In genomic region chr11:111730871-111731591, GRCh38 we compare ENCODE assay signal across 9 cellular contexts. TPM values are rescaled to one million over a fixed set of nuclear protein-coding genes. Genes with fewer than 3 reads are reported as not detected.
DNase-seq lines count a peak whose midpoint lies in the region; ATAC-seq, FAIRE-seq and TF ChIP-seq lines count a peak whose summit lies in the region.
"Had no signal": no experiment of that assay in that cellular context is flagged by ENCODE, and none has a peak within 500 bp of the region (broad histone marks: within the 10 kb centered on the region; RNA-seq: fewer than 3 reads in every experiment).

No MANE protein-coding gene starts in this region.

- CTCF ChIA-PET in HepG2 (lab: Yijun Ruan, JAX; ENCODE audit: low intra/inter-chr PET ratio, low total read pairs): no interaction called here
- CTCF ChIA-PET in activated naive CD4-positive, alpha-beta T cell treated with anti-CD3 and anti-CD28 coated beads, Interleukin-2, amount 10 ng/mL, durations not matched to agents 7 days and 5 days (lab: Charles Lee): interaction anchor here (0.8 kb wide), 1 partner anchor 46 kb away, joined by 3 read pairs; no protein-coding TSS in a partner anchor

- no peak overlapping the region for H3K27ac Mint-ChIP-seq in activated naive CD4-positive, alpha-beta T cell treated with anti-CD3 and anti-CD28 coated beads, Interleukin-2, amount 10 ng/mL, durations not matched to agents 7 days and 5 days

- in situ Hi-C loops in HepG2 (cut with HindIII; ENCODE audit: extremely low pct_ligation_motif_present, low pct_unique_long_range_greater_than_20kb): no loop called here

- H2AFZ ChIP-seq in HepG2 (ENCODE audit: low read length): no peak overlapping the region

- no peak for FAIRE-seq in HepG2 (lab: Jason Lieb, UNC)

- H3K27ac ChIP-seq in HepG2 (ENCODE audit: extremely low read length, insufficient read depth, low read length) (no peak overlapping the region), upper lobe of left lung (peak overlapping the region; percentile 89 to 98 (median 91))

- no peaks in the 10 kb centered on the region for H3K4me1 Mint-ChIP-seq in activated naive CD4-positive, alpha-beta T cell treated with anti-CD3 and anti-CD28 coated beads, Interleukin-2, amount 10 ng/mL, durations not matched to agents 7 days and 5 days

- H3K79me2 ChIP-seq in HepG2 (ENCODE audit: insufficient read depth, low read length): no peaks in the 10 kb centered on the region

- H3K36me3 ChIP-seq in HepG2 (replicated peaks in 1 of 2; ENCODE audit: control insufficient read depth in 1 of 2, insufficient read depth in 2 of 2, low read length in 2 of 2) (0 out of 5 replicates have a peak, but pooled peaks cover 0 to 9% of the 10 kb centered on the region in 2 experiments), upper lobe of left lung (peaks cover 0 to 23% (median 14%) of the 10 kb centered on the region in 4 donors)

- intact Hi-C loops in HepG2 (cut with micrococcal nuclease; ENCODE audit: unreplicated experiment): no loop called here

- WGBS in HepG2 (ENCODE audit: low lambda C conversion rate): 94% methylated on average over 21 of the region's 22 CpGs
- WGBS in upper lobe of left lung, 2 donors: 70 to 93% methylated on average over 11 to 22 of the region's 22 CpGs

- peak; percentile 6 for DNase-seq in NCI-H146 (lab: John Stamatoyannopoulos, UW)
- no peak for DNase-seq in NCI-H146 treated with DMSO at 0.1 percent for 48 hours (lab: John Stamatoyannopoulos, UW; ENCODE audit: unreplicated experiment)
- peak; percentile 94 for DNase-seq in brain pericyte (ENCODE audit: low read depth, low spot score)
- no peak for DNase-seq in HepG2 (ENCODE audit: low spot score)
- DNase-seq in upper lobe of left lung: peak in 1 of 2 donors; percentile 57
- DNase-seq in activated naive CD4-positive, alpha-beta T cell treated with anti-CD3 and anti-CD28 coated beads, Interleukin-2, amount 10 ng/mL, durations not matched to agents 7 days and 5 days: no peak
- no peak for DNase-seq in dermis blood vessel endothelial cell
- DNase-seq: activated CD8-positive, alpha-beta memory T cell treated with anti-CD3 and anti-CD28 coated beads, Interleukin-2, amount 50 U/mL, for 48 hours had no signal

- no peaks in the 10 kb centered on the region for H3K9me3 ChIP-seq in HepG2 (ENCODE audit: low read length)
- H3K9me3 ChIP-seq in upper lobe of left lung: no peaks in the 10 kb centered on the region

- no peaks in the 10 kb centered on the region for H3K9me3 Mint-ChIP-seq in activated naive CD4-positive, alpha-beta T cell treated with anti-CD3 and anti-CD28 coated beads, Interleukin-2, amount 10 ng/mL, durations not matched to agents 7 days and 5 days

- no peaks in the 10 kb centered on the region for H3K27me3 ChIP-seq in HepG2 (ENCODE audit: control insufficient read depth in 1 of 2, insufficient read depth in 2 of 2, low read length in 2 of 2)
- H3K27me3 ChIP-seq in upper lobe of left lung: no peaks in the 10 kb centered on the region

- ATAC-seq in HepG2 (no peak), upper lobe of left lung (ENCODE audit: low FRiP score in 2 of 2) (no peak), HG03378 (IDR thresholded peaks at IDR 0.05; ENCODE audit: unreplicated experiment) (no peak)

- peaks cover 15% of the 10 kb centered on the region for H3K4me1 ChIP-seq in HepG2 (ENCODE audit: insufficient read depth, low read length)
- H3K4me1 ChIP-seq in upper lobe of left lung: peaks cover 40 to 53% (median 49%) of the 10 kb centered on the region in 4 donors

- no peak for TF ChIP-seq EP300 in HepG2 (IDR thresholded peaks at IDR 0.05; ENCODE audit: low read depth in 2 of 2, low read length in 2 of 2)
- no peak for TF ChIP-seq EP300 in HepG2 (CRISPR knock-in tag; IDR thresholded peaks at IDR 0.05; ENCODE audit: borderline replicate concordance)
- TF ChIP-seq EP300 in upper lobe of left lung (IDR thresholded peaks at IDR 0.05): no peak

- no peak; a peak in 1 of 4 replicates for TF ChIP-seq POLR2A in HepG2 (IDR thresholded peaks at IDR 0.05; ENCODE audit: insufficient read depth in 1 of 2, low read depth in 2 of 2, low read length in 2 of 2)
- no peak for TF ChIP-seq POLR2A in upper lobe of left lung (IDR thresholded peaks at IDR 0.05)

- BruUV-seq in HepG2 (replicated peaks; lab: Mats Ljungman, UMichigan): no TSS peak

- TF ChIP-seq CTCF in HepG2 (CRISPR knock-in tag; IDR thresholded peaks at IDR 0.05): no peak
- TF ChIP-seq CTCF in upper lobe of left lung (IDR thresholded peaks at IDR 0.05): no peak

- H4K20me1 ChIP-seq in HepG2 (ENCODE audit: insufficient read depth, low read length): no peaks in the 10 kb centered on the region

- H3K4me2 ChIP-seq in HepG2 (ENCODE audit: low read depth, low read length): no peak overlapping the region

- TF ChIP-seq RAD21 in HepG2 (CRISPR knock-in tag; IDR thresholded peaks at IDR 0.05): no peak

- H3K4me3 Mint-ChIP-seq in activated naive CD4-positive, alpha-beta T cell treated with anti-CD3 and anti-CD28 coated beads, Interleukin-2, amount 10 ng/mL, durations not matched to agents 7 days and 5 days: no peak overlapping the region

- POLR2A ChIA-PET in HepG2 (lab: Yijun Ruan, JAX): no interaction called here

- no peaks in the 10 kb centered on the region for H3K27me3 Mint-ChIP-seq in activated naive CD4-positive, alpha-beta T cell treated with anti-CD3 and anti-CD28 coated beads, Interleukin-2, amount 10 ng/mL, durations not matched to agents 7 days and 5 days

- no peaks in the 10 kb centered on the region for H3K36me3 Mint-ChIP-seq in activated naive CD4-positive, alpha-beta T cell treated with anti-CD3 and anti-CD28 coated beads, Interleukin-2, amount 10 ng/mL, durations not matched to agents 7 days and 5 days

- H3K4me3 ChIP-seq in HepG2 (replicated peaks in 1 of 3; ENCODE audit: insufficient read depth in 1 of 3, low read depth in 2 of 3, low read length in 3 of 3): no peak overlapping the region
- H3K4me3 ChIP-seq in upper lobe of left lung: no peak overlapping the region

- no peak overlapping the region for H3K9ac ChIP-seq in HepG2 (ENCODE audit: insufficient read depth, low read depth, low read length)

TF ChIP-seq in HepG2, 621 proteins besides CTCF, POLR2A, EP300 and RAD21 (continues in another document):
- TF ChIP-seq ZNF687 (CRISPR knock-in tag; IDR thresholded peaks at IDR 0.05) (peak; percentile 22; the same call in 1 of the 2 replicates), IRX3 (CRISPR knock-in tag; IDR thresholded peaks at IDR 0.05; ENCODE audit: borderline replicate concordance, low read depth) (no peak), AGO2 (optimal IDR thresholded peaks at IDR 0.05; ENCODE audit: low read depth, low read length) (peak; percentile 76)

RNA-seq across cellular contexts. Expression of gene PPP2R1B, which starts 35.2 kb away (rescaled TPM):
- total RNA-seq in HepG2 (2016; rRNA removed; fragmentation: Illumina TruSeq; extraction: Trizol): 56.8 and 93.9 TPM in 2 replicates
- total RNA-seq in HepG2 (2016; cell fraction: cytosol; rRNA removed; fragmentation: Illumina TruSeq; extraction: Trizol; ENCODE audit: low read depth): 9.8 and 10.6 TPM in 2 replicates
- total RNA-seq in HepG2 (2016; cell fraction: insoluble cytoplasmic fraction; rRNA removed; fragmentation: Illumina TruSeq; extraction: Trizol): 54.4 and 91.0 TPM in 2 replicates
- total RNA-seq in HepG2 (2016; cell fraction: membrane; rRNA removed; fragmentation: Illumina TruSeq; extraction: Trizol): 14.0 and 18.1 TPM in 2 replicates
- 40.7 and 41.0 TPM in 2 replicates for total RNA-seq in HepG2 (2016; cell fraction: nucleus; rRNA removed; fragmentation: Illumina TruSeq; extraction: Trizol)
- 20.9 and 22.1 TPM in 2 replicates for polyA plus RNA-seq in HepG2 (2011; rRNA removed)
- polyA plus RNA-seq in HepG2 (2011; cell fraction: cytosol; rRNA removed): 13.4 and 16.6 TPM in 2 replicates
- polyA plus RNA-seq in HepG2 (2011; cell fraction: nucleus; rRNA removed): 34.8 and 48.7 TPM in 2 replicates
- polyA plus RNA-seq in HepG2 (2012): 17.9 and 20.4 TPM in 2 replicates
- 1.4 and 2.1 TPM in 2 replicates for polyA plus RNA-seq in HepG2 (2016; cell fraction: cytosol; fragmentation: Illumina TruSeq; extraction: Trizol; ENCODE audit: low read depth)
- polyA plus RNA-seq in HepG2 (2016; cell fraction: insoluble cytoplasmic fraction; fragmentation: Illumina TruSeq; extraction: Trizol; ENCODE audit: low read depth): 48.5 and 52.1 TPM in 2 replicates
- polyA plus RNA-seq in HepG2 (2016; cell fraction: membrane; fragmentation: Illumina TruSeq; extraction: Trizol; ENCODE audit: low read depth): 4.7 and 5.1 TPM in 2 replicates
- 33.7 and 36.2 TPM in 2 replicates for polyA plus RNA-seq in HepG2 (2016; cell fraction: nucleus; fragmentation: Illumina TruSeq; extraction: Trizol; ENCODE audit: insufficient read depth, low read depth)
- polyA minus RNA-seq in HepG2 (2011; rRNA and poly(A)+ RNA removed; ENCODE audit: low replicate concordance): 41.9 and 53.6 TPM in 2 replicates
- polyA minus RNA-seq in HepG2 (2011; cell fraction: cytosol; rRNA and poly(A)+ RNA removed): 24.9 and 26.4 TPM in 2 replicates
- 62.1 and 67.5 TPM in 2 replicates for polyA minus RNA-seq in HepG2 (2011; cell fraction: nucleus; rRNA and poly(A)+ RNA removed)
- total RNA-seq in upper lobe of left lung: 10 to 100 TPM; 11.3 to 31.8 (median 22.0) TPM
- total RNA-seq in dermis blood vessel endothelial cell: 52.6 and 72.7 TPM in 2 replicates

Comparison
In these comparisons a context has a peak if more than half of its experiments do, and no peak if none do; other contexts are left out.
1. DNase-seq: peak in NCI-H146 (single experiment) and brain pericyte (single experiment); none in NCI-H146 treated with DMSO at 0.1 percent for 48 hours (single experiment), HepG2 (single experiment), activated naive CD4-positive, alpha-beta T cell treated with anti-CD3 and anti-CD28 coated beads, Interleukin-2, amount 10 ng/mL, durations not matched to agents 7 days and 5 days (single experiment) and dermis blood vessel endothelial cell (single experiment).